24 cellular contexts compared by ENCODE assay signal in genomic region chr6:105578308-105578707, GRCh38.
"Had no signal": no experiment of that assay in that cellular context is flagged by ENCODE, and none has a peak within 500 bp of the region (broad histone marks: within the 10 kb centered on the region; RNA-seq: fewer than 3 reads in every experiment).

No MANE protein-coding gene starts in this region.

- DNase-seq: islet precursor cell; left ventricle myocardium inferior; midbrain; mucosa of descending colon; naive thymus-derived CD4-positive, alpha-beta T cell; ovary; right lobe of liver; stimulated activated CD4-positive, alpha-beta T cell treated with anti-CD3 and anti-CD28 coated beads, Interleukin-1b, Interleukin-23, amount 100 ng/mL, for 48 hours; stimulated activated CD4-positive, alpha-beta T cell treated with anti-CD3 and anti-CD28 coated beads, Interleukin-2, amount 100 ng/mL, for 48 hours; stimulated activated CD4-positive, alpha-beta T cell treated with anti-CD3 and anti-CD28 coated beads, Interleukin-4, amount 100 ng/mL, for 4 hours; stimulated activated CD8-positive, alpha-beta memory T cell treated with anti-CD3 and anti-CD28 coated beads, Interleukin-4, amount 100 ng/mL, for 48 hours; stimulated activated naive B cell treated with anti-CD40 and anti-IgM and Interleukin-4, amounts not matched to agents 10 μg/mL and 1 μg/mL and 100 μg/mL, for 72 hours; stimulated activated naive CD8-positive, alpha-beta T cell treated with anti-CD3 and anti-CD28 coated beads, Interleukin-15, Interleukin-2, amounts not matched to agents 100 U/mL and 50 U/mL, for 24 hours; stomach; testis; thyroid gland; transverse colon; upper lobe of left lung had no signal

- H3K36me3 Mint-ChIP-seq: memory B cell; stimulated activated naive B cell treated with anti-CD40 and anti-IgM and Interleukin-4, amounts not matched to agents 10 μg/mL and 1 μg/mL and 100 μg/mL, for 72 hours had no signal

- H3K9me3 ChIP-seq: left ventricle myocardium inferior, mucosa of descending colon, ovary, right atrium auricular region, right lobe of liver, stomach, testis, thyroid gland, transverse colon, upper lobe of left lung, vagina had no signal

- H3K9me3 Mint-ChIP-seq: memory B cell; stimulated activated naive B cell treated with anti-CD40 and anti-IgM and Interleukin-4, amounts not matched to agents 10 μg/mL and 1 μg/mL and 100 μg/mL, for 72 hours had no signal

- H3K4me3 ChIP-seq: left ventricle myocardium inferior, mucosa of descending colon, ovary, right atrium auricular region, right lobe of liver, smooth muscle cell, stomach, testis, thyroid gland, transverse colon, upper lobe of left lung, vagina had no signal

- H3K36me3 ChIP-seq: left ventricle myocardium inferior, ovary, right atrium auricular region, right lobe of liver, stomach, thyroid gland, transverse colon, upper lobe of left lung, vagina had no signal

- H3K4me3 Mint-ChIP-seq: memory B cell; natural killer cell treated with Interleukin-12 subunit alpha and Interleukin-12 subunit beta and Interleukin-15 and Interleukin-18, amount 100 ng/mL, for 72 hours; stimulated activated naive B cell treated with anti-CD40 and anti-IgM and Interleukin-4, amounts not matched to agents 10 μg/mL and 1 μg/mL and 100 μg/mL, for 72 hours had no signal

- H3K4me1 Mint-ChIP-seq: memory B cell; stimulated activated naive B cell treated with anti-CD40 and anti-IgM and Interleukin-4, amounts not matched to agents 10 μg/mL and 1 μg/mL and 100 μg/mL, for 72 hours had no signal

- H3K4me2 ChIP-seq: smooth muscle cell had no signal

- H3K27ac Mint-ChIP-seq: memory B cell; naive thymus-derived CD4-positive, alpha-beta T cell; natural killer cell treated with Interleukin-12 subunit alpha and Interleukin-12 subunit beta and Interleukin-15 and Interleukin-18, amount 100 ng/mL, for 72 hours; progenitor cell of endocrine pancreas; stimulated activated naive B cell treated with anti-CD40 and anti-IgM and Interleukin-4, amounts not matched to agents 10 μg/mL and 1 μg/mL and 100 μg/mL, for 72 hours had no signal

- H3K4me1 ChIP-seq: left ventricle myocardium inferior, right atrium auricular region, right lobe of liver, stomach, testis, thyroid gland, transverse colon, upper lobe of left lung, vagina had no signal

- H3K27ac ChIP-seq: left ventricle myocardium inferior, ovary, right atrium auricular region, right lobe of liver, stomach, testis, thyroid gland, transverse colon, upper lobe of left lung, vagina had no signal

- H3K27me3 ChIP-seq: ovary, right atrium auricular region, right lobe of liver, stomach, testis, thyroid gland, transverse colon, upper lobe of left lung, vagina had no signal

- ATAC-seq: mucosa of descending colon; naive thymus-derived CD4-positive, alpha-beta T cell; natural killer cell treated with Interleukin-12 subunit alpha and Interleukin-12 subunit beta and Interleukin-15 and Interleukin-18, amount 100 ng/mL, for 72 hours; right lobe of liver; stimulated activated naive B cell treated with anti-CD40 and anti-IgM and Interleukin-4, amounts not matched to agents 10 μg/mL and 1 μg/mL and 100 μg/mL, for 72 hours; stimulated activated naive CD8-positive, alpha-beta T cell treated with anti-CD3 and anti-CD28 coated beads, Interleukin-15, Interleukin-2, amounts not matched to agents 100 U/mL and 50 U/mL, for 24 hours had no signal
